33 cellular contexts compared by ENCODE assay signal in the genomic region with DNA sequence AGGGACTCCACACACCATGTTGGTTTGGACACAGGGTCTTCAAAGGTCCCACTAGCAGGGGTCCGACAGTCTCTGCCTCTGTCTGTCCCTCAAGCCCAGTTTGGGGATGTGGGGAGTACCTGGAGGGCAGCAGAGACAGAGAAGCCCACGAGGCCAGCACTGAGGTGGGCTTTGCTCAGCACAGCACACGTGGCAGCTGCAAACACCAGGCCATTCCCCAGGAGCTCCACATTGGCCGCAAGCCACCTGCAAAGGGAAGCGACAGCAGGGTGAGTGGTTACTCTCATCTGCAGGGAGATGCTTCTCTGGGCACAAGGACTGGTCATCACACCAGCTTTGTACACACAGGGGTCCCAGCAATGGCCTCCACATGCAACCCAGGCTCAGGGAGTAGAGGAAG.
"Had no signal": no experiment of that assay in that cellular context is flagged by ENCODE, and none has a peak within 500 bp of the region (broad histone marks: within the 10 kb centered on the region; RNA-seq: fewer than 3 reads in every experiment).

No MANE protein-coding gene starts in this region.

- H3K36me3 ChIP-seq: adrenal gland, cardiac muscle cell had no signal

- DNase-seq: activated B cell treated with CpG ODN at 0.5 μM for 24 hours; activated CD4-positive, alpha-beta memory T cell treated with anti-CD3 and anti-CD28 coated beads for 36 hours; activated CD4-positive, alpha-beta T cell treated with anti-CD3 and anti-CD28 coated beads for 4 hours; activated CD4-positive, alpha-beta T cell treated with anti-CD3 and anti-CD28 coated beads, Interleukin-2, amount 10 ng/mL, durations not matched to agents 24 days and 14 days; activated CD4-positive, alpha-beta T cell treated with anti-CD3 and anti-CD28 coated beads, Interleukin-2, amount 50 U/mL, for 1 hour; activated CD4-positive, alpha-beta T cell treated with anti-CD3 and anti-CD28 coated beads, Interleukin-2, amount 50 U/mL, for 4 hours; activated CD4-positive, CD25-positive, alpha-beta regulatory T cell treated with anti-CD3 and anti-CD28 coated beads, Interleukin-2, amount 50 U/mL, for 72 hours; activated CD8-positive, alpha-beta memory T cell treated with anti-CD3 and anti-CD28 coated beads, Interleukin-2, amount 50 U/mL, for 4 hours; activated CD8-positive, alpha-beta T cell treated with anti-CD3 and anti-CD28 coated beads for 36 hours; activated effector memory CD4-positive, alpha-beta T cell treated with anti-CD3 and anti-CD28 coated beads, Interleukin-2, amount 50 U/mL, for 16 hours; activated gamma-delta T cell treated with Interleukin-2 at 50 U/mL for 16 hours; activated naive CD4-positive, alpha-beta T cell; activated naive CD4-positive, alpha-beta T cell treated with anti-CD3 and anti-CD28 coated beads for 36 hours; activated naive CD4-positive, alpha-beta T cell treated with anti-CD3 and anti-CD28 coated beads, Interleukin-2, amount 50 U/mL, for 16 hours; activated naive CD8-positive, alpha-beta T cell treated with anti-CD3 and anti-CD28 coated beads for 36 hours; activated T-cell treated with anti-CD3 and anti-CD28 coated beads for 4 hours; activated T-cell treated with anti-CD3 and anti-CD28 coated beads, Interleukin-2, amount 50 U/mL, for 1 hour; activated T-cell treated with anti-CD3 and anti-CD28 coated beads, Interleukin-2, amount 50 U/mL, for 4 hours; activated T-cell treated with anti-CD3 and anti-CD28 coated beads, Interleukin-2, amount 50 U/mL, for 72 hours; adrenal gland; amniotic stem cell; aorta; caudate nucleus; cerebellar nuclear complex; T-helper 1 cell; T-helper 2 cell; T-helper 9 cell had no signal

- H3K4me1 ChIP-seq: adrenal gland had no signal

- H3K4me3 ChIP-seq: adrenal gland, cardiac muscle cell had no signal

- H3K27me3 ChIP-seq: adrenal gland, cardiac muscle cell had no signal

- ATAC-seq: activated CD8-positive, alpha-beta T cell treated with anti-CD3 and anti-CD28 coated beads for 36 hours; activated naive CD4-positive, alpha-beta T cell treated with anti-CD3 and anti-CD28 coated beads, Interleukin-2, amount 50 U/mL, for 72 hours; activated T-cell treated with anti-CD3 and anti-CD28 coated beads, Interleukin-2, amount 50 U/mL, for 4 hours; activated T-cell treated with anti-CD3 and anti-CD28 coated beads, Interleukin-2, amount 50 U/mL, for 72 hours; activated T-helper 17 cell treated with anti-CD3 and anti-CD28 coated beads, Interleukin-2, amount 50 U/mL, for 72 hours had no signal

- FAIRE-seq: bronchial epithelial cell, TTC549 had no signal

- H3K27ac ChIP-seq: adrenal gland, cardiac muscle cell, VCaP had no signal
